In the genomic region with DNA sequence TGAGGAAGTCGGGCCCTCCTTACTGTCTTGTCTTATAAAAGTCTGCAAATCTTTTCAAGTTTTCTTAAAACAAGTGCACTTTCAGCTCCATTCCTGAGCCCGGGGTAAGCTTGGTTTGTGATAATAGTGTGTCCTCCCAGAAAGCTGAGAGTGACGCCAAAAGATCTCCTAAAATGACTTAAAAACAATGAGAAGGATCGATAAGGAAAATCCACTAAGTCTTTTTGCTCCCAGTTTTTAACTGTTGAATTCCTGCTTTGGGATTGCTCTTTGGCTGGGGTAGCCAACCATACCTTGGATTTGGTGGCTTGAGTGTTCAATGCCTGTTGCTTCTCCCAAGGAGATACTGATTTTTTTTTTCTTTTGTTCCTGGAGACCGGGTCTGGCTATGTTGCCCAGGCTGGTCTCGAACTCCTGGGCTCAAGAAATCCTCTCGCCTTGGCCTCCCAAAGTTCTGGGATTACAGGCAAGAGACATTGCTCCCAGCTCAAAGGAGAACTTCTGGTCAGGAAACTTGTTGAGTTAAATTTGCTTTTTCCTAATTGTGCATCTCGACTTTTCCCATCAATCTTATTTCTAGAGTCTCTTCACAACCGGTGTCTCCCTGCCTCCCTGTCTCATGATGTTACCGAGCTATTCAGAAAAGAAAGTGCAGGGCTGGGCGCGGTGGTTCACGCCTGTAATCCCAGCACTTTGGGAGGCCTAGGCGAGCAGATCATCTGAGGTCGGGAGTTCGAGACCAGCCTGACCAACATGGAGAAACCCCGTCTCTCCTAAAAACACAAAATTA, we compare ENCODE assay signal across 8 cellular contexts. TPM values are rescaled to one million over a fixed set of nuclear protein-coding genes. Genes with fewer than 3 reads are reported as not detected.
DNase-seq lines count a peak whose midpoint lies in the region; ATAC-seq and TF ChIP-seq lines count a peak whose summit lies in the region.

No MANE protein-coding gene starts in this region.

- H3F3A ChIP-seq in SK-N-SH (replicated peaks; ENCODE audit: insufficient read depth): peaks cover 32% of the 10 kb centered on the region

- POLR2A ChIA-PET in SK-N-SH (lab: Yijun Ruan, JAX): interaction anchor here (0.6 to 1.3 kb wide), 2 partner anchors 142 to 206 kb away, joined by 4 read pairs; no protein-coding TSS in a partner anchor

- H3K4me1 ChIP-seq in SK-N-SH (ENCODE audit: control insufficient read depth in 1 of 2, insufficient read depth in 2 of 2, low read depth in 1 of 2, low read length in 1 of 2) (peaks cover 27 to 31% of the 10 kb centered on the region in 2 experiments; a peak in 3 of 4 replicates), subcutaneous abdominal adipose tissue (ENCODE audit: control insufficient read depth in 5 of 5, insufficient read depth in 5 of 5, low read length in 5 of 5) (peaks cover 5 to 69% (median 34%) of the 10 kb centered on the region in 5 donors)

- H3K9me3 ChIP-seq in SK-N-SH: no peaks in the 10 kb centered on the region
- no peaks in the 10 kb centered on the region for H3K9me3 ChIP-seq in subcutaneous abdominal adipose tissue (ENCODE audit: control insufficient read depth in 5 of 5, low read length in 5 of 5)

- no peak for TF ChIP-seq CTCF in SK-N-SH (IDR thresholded peaks at IDR 0.05)

- CTCF ChIA-PET in SK-N-SH (lab: Yijun Ruan, JAX): interaction anchor here (0.7 to 6.2 kb wide), 11 partner anchors 8 to 213 kb away, joined by 3 to 66 read pairs (median 5); no protein-coding TSS in a partner anchor

- H3K4me2 ChIP-seq in SK-N-SH: peak overlapping the region; percentile 86

- peak overlapping the region; percentile 74 to 93 for H3K4me3 ChIP-seq in SK-N-SH (ENCODE audit: low read depth in 2 of 2, low read length in 1 of 2)
- peak overlapping the region; percentile 81 to 94 (median 93) for H3K4me3 ChIP-seq in subcutaneous abdominal adipose tissue (ENCODE audit: low read depth in 1 of 5, low read length in 5 of 5)

- 70% methylated on average over 17 of the region's 17 CpGs for WGBS in SK-N-SH (ENCODE audit: low lambda C conversion rate)

- TF ChIP-seq EP300 in SK-N-SH (IDR thresholded peaks at IDR 0.05; ENCODE audit: borderline replicate concordance in 1 of 2, low read depth in 1 of 2, low read length in 1 of 2): no peak

- DNase-seq in SK-N-SH (no peak), amniotic epithelial cell (ENCODE audit: low read depth) (peak; percentile 26), kidney tubule cell (ENCODE audit: low spot score) (peak; percentile 43), GM19240 (ENCODE audit: insufficient read length, low spot score) (no peak)
- DNase-seq in activated CD4-positive, CD25-positive, alpha-beta regulatory T cell treated with anti-CD3 and anti-CD28 coated beads, Interleukin-2, amount 50 U/mL, for 72 hours: no peak

- H3K9me2 ChIP-seq in SK-N-SH: no peaks in the 10 kb centered on the region

- peaks cover 26% of the 10 kb centered on the region for H4K20me1 ChIP-seq in SK-N-SH (ENCODE audit: insufficient read depth)

- peaks cover 89% of the 10 kb centered on the region for H3K79me2 ChIP-seq in SK-N-SH (ENCODE audit: insufficient read depth)

- H3K9ac ChIP-seq in SK-N-SH (peak overlapping the region; percentile 99), subcutaneous abdominal adipose tissue (ENCODE audit: low read length in 5 of 5) (peak overlapping the region; percentile 90 to 98 (median 97))

- H3K27ac ChIP-seq in SK-N-SH (ENCODE audit: low read depth in 2 of 2, low read length in 1 of 2): peak overlapping the region; percentile 96 to 99
- H3K27ac ChIP-seq in subcutaneous abdominal adipose tissue (ENCODE audit: low read depth, low read length): peak overlapping the region; percentile 100

- H3K27me3 ChIP-seq in SK-N-SH (ENCODE audit: insufficient read depth): no peaks in the 10 kb centered on the region
- no peaks in the 10 kb centered on the region for H3K27me3 ChIP-seq in subcutaneous abdominal adipose tissue (ENCODE audit: control insufficient read depth in 5 of 5, insufficient read depth in 4 of 5, low read length in 5 of 5)

- H2AFZ ChIP-seq in SK-N-SH (ENCODE audit: low read depth): no peak overlapping the region

- no peak for ATAC-seq in SK-N-SH treated with all-trans-retinoic acid at 6 μM for 48 hours
- ATAC-seq in HG03469 (IDR thresholded peaks at IDR 0.05; ENCODE audit: unreplicated experiment): no peak

- H3K36me3 ChIP-seq in SK-N-SH (replicated peaks in 1 of 2; ENCODE audit: control insufficient read depth in 1 of 2, insufficient read depth in 2 of 2, low read length in 1 of 2) (peaks cover 19% of the 10 kb centered on the region in 2 experiments), subcutaneous abdominal adipose tissue (ENCODE audit: control insufficient read depth in 5 of 5, insufficient read depth in 5 of 5, low read length in 5 of 5) (peaks cover 11 to 20% (median 18%) of the 10 kb centered on the region in 5 donors)

- TF ChIP-seq RAD21 in SK-N-SH (IDR thresholded peaks at IDR 0.05; ENCODE audit: low read length): no peak

TF ChIP-seq in SK-N-SH, 30 proteins besides CTCF, POLR2A, EP300 and RAD21 (continues in another document):
- TF ChIP-seq MXI1 (IDR thresholded peaks at IDR 0.05; ENCODE audit: low read depth, low read length) (no peak), RFX5 (IDR thresholded peaks at IDR 0.05; ENCODE audit: low read length) (no peak), SIN3A (IDR thresholded peaks at IDR 0.05; ENCODE audit: borderline replicate concordance, low read depth, low read length) (no peak), MEF2A (IDR thresholded peaks at IDR 0.05; ENCODE audit: borderline replicate concordance, low read depth) (no peak), YY1 (IDR thresholded peaks at IDR 0.05; ENCODE audit: low read depth) (no peak), TAF1 (IDR thresholded peaks at IDR 0.05; ENCODE audit: borderline replicate concordance, low read depth, low read length) (no peak), TEAD4 (IDR thresholded peaks at IDR 0.05; ENCODE audit: borderline replicate concordance, insufficient read depth) (no peak), EZH2phosphoT487 (IDR thresholded peaks at IDR 0.05; ENCODE audit: borderline replicate concordance, low read depth) (no peak), JUND (IDR thresholded peaks at IDR 0.05) (no peak), NRF1 (IDR thresholded peaks at IDR 0.05; ENCODE audit: low read depth, low read length) (no peak), FOSL2 (IDR thresholded peaks at IDR 0.05; ENCODE audit: borderline replicate concordance, low read depth) (no peak)
- TF ChIP-seq, protein P1, sequence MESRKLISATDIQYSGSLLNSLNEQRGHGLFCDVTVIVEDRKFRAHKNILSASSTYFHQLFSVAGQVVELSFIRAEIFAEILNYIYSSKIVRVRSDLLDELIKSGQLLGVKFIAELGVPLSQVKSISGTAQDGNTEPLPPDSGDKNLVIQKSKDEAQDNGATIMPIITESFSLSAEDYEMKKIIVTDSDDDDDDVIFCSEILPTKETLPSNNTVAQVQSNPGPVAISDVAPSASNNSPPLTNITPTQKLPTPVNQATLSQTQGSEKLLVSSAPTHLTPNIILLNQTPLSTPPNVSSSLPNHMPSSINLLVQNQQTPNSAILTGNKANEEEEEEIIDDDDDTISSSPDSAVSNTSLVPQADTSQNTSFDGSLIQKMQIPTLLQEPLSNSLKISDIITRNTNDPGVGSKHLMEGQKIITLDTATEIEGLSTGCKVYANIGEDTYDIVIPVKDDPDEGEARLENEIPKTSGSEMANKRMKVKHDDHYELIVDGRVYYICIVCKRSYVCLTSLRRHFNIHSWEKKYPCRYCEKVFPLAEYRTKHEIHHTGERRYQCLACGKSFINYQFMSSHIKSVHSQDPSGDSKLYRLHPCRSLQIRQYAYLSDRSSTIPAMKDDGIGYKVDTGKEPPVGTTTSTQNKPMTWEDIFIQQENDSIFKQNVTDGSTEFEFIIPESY (IDR thresholded peaks at IDR 0.05; ENCODE audit: borderline replicate concordance, low read depth): no peak

TF ChIP-seq in SK-N-SH treated with all-trans-retinoic acid at 6 μM for 48 hours, 23 proteins besides CTCF, POLR2A, EP300 and RAD21 (continues in another document):
- TF ChIP-seq ARNTL (CRISPR knock-in tag; IDR thresholded peaks at IDR 0.05; ENCODE audit: borderline replicate concordance, low read depth): no peak
- TF ChIP-seq ESRRG (CRISPR knock-in tag; IDR thresholded peaks at IDR 0.05): no peak
- TF ChIP-seq, protein P2, sequence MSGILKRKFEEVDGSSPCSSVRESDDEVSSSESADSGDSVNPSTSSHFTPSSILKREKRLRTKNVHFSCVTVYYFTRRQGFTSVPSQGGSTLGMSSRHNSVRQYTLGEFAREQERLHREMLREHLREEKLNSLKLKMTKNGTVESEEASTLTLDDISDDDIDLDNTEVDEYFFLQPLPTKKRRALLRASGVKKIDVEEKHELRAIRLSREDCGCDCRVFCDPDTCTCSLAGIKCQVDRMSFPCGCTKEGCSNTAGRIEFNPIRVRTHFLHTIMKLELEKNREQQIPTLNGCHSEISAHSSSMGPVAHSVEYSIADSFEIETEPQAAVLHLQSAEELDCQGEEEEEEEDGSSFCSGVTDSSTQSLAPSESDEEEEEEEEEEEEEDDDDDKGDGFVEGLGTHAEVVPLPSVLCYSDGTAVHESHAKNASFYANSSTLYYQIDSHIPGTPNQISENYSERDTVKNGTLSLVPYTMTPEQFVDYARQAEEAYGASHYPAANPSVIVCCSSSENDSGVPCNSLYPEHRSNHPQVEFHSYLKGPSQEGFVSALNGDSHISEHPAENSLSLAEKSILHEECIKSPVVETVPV (CRISPR knock-in tag; IDR thresholded peaks at IDR 0.05): no peak
- TF ChIP-seq CSDC2 (CRISPR knock-in tag; IDR thresholded peaks at IDR 0.05): no peak
- TF ChIP-seq BACH2 (CRISPR knock-in tag; IDR thresholded peaks at IDR 0.05; ENCODE audit: borderline replicate concordance): no peak
- TF ChIP-seq GLIS3 (CRISPR knock-in tag; IDR thresholded peaks at IDR 0.05): no peak
- no peak for TF ChIP-seq SNAI2 (CRISPR knock-in tag; IDR thresholded peaks at IDR 0.05)
- TF ChIP-seq TCF4 (CRISPR knock-in tag; IDR thresholded peaks at IDR 0.05; ENCODE audit: borderline replicate concordance): no peak
- TF ChIP-seq PPARA (CRISPR knock-in tag; IDR thresholded peaks at IDR 0.05; ENCODE audit: borderline replicate concordance): no peak
- TF ChIP-seq ISL1 (CRISPR knock-in tag; IDR thresholded peaks at IDR 0.05): no peak
- no peak for TF ChIP-seq ZNF8 (CRISPR knock-in tag; IDR thresholded peaks at IDR 0.05)
- TF ChIP-seq TOX (CRISPR knock-in tag; IDR thresholded peaks at IDR 0.05; ENCODE audit: borderline replicate concordance): no peak
- TF ChIP-seq RARB (CRISPR knock-in tag; IDR thresholded peaks at IDR 0.05): no peak

RNA-seq across cellular contexts. Expression of gene TGIF1, which starts 3.0 kb away (rescaled TPM):
- polyA plus RNA-seq in SK-N-SH (2012; rRNA removed): 82.3 and 113 TPM in 2 replicates
- polyA plus RNA-seq in SK-N-SH (2012; cell fraction: cytosol; rRNA removed): 78.8 and 86.9 TPM in 2 replicates
- 121 and 190 TPM in 2 replicates for polyA plus RNA-seq in SK-N-SH (2012; cell fraction: nucleus; rRNA removed)

Comparison
In these comparisons a context has a peak if more than half of its experiments do, and no peak if none do; other contexts are left out.
1. DNase-seq: peak in amniotic epithelial cell (single experiment) and kidney tubule cell (single experiment); none in SK-N-SH (single experiment), activated CD4-positive, CD25-positive, alpha-beta regulatory T cell treated with anti-CD3 and anti-CD28 coated beads, Interleukin-2, amount 50 U/mL, for 72 hours (single experiment) and GM19240 (single experiment).